Comparison of ENCODE assay signal across 8 cellular contexts in genomic region chr13:79307866-79308298, GRCh38.
A peak's percentile ranks its signal among the peaks of the same experiment; 100 is the strongest.
DNase-seq lines count a peak whose midpoint lies in the region; ATAC-seq lines count a peak whose summit lies in the region.

No MANE protein-coding gene starts in this region.

- H3K4me3 ChIP-seq in skeletal muscle cell (ENCODE audit: low read depth, low read length) = no peak overlapping the region

- peak; percentile 16 for DNase-seq in activated CD4-positive, alpha-beta T cell treated with anti-CD3 and anti-CD28 coated beads for 48 hours
- DNase-seq in activated CD4-positive, alpha-beta T cell treated with anti-CD3 and anti-CD28 coated beads for 4 hours = no peak
- DNase-seq in skeletal muscle cell (ENCODE audit: low read depth) (peak; percentile 17), NCI-H526 (lab: John Stamatoyannopoulos, UW) (no peak)
- no peak for DNase-seq in stimulated activated naive CD4-positive, alpha-beta T cell (lab: John Stamatoyannopoulos, UW)

- ATAC-seq in HG03442 (IDR thresholded peaks at IDR 0.05; ENCODE audit: unreplicated experiment) = peak; percentile 65
- no peak for ATAC-seq in HG03108 (IDR thresholded peaks at IDR 0.05; ENCODE audit: unreplicated experiment)

- H3K27ac ChIP-seq in cingulate gyrus (ENCODE audit: low read depth, low read length) = peak overlapping the region; percentile 39

Comparison
In these comparisons a context has a peak if more than half of its experiments do, and no peak if none do; other contexts are left out.
1. DNase-seq: peak in activated CD4-positive, alpha-beta T cell treated with anti-CD3 and anti-CD28 coated beads for 48 hours (single experiment) and skeletal muscle cell (single experiment); none in activated CD4-positive, alpha-beta T cell treated with anti-CD3 and anti-CD28 coated beads for 4 hours (0 of 2), stimulated activated naive CD4-positive, alpha-beta T cell (0 of 6) and NCI-H526 (0 of 2).